21 cellular contexts compared by ENCODE assay signal in the genomic region with DNA sequence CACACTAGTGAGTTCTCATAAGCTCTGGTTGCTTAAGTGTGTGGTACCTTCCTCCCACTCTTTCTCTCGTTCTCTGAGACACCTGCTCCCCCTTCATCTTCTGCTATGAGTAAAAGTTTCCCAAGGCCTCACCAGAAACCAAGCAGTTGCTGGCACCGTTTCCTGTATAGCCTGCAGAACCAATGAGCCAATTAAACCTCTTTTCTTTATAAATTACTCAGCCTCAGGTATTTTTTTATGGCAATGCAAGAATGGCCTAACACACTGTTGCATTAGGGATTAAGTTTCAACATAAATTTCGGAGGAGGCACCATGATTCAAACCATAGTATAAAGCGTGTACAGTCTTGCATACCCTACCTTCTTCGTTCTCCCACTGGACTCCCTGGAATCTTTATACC.
DNase-seq lines count a peak whose midpoint lies in the region; ATAC-seq and TF ChIP-seq lines count a peak whose summit lies in the region.
"Had no signal": no experiment of that assay in that cellular context is flagged by ENCODE, and none has a peak within 500 bp of the region (broad histone marks: within the 10 kb centered on the region; RNA-seq: fewer than 3 reads in every experiment).

No MANE protein-coding gene starts in this region.

- POLR2A ChIA-PET in RWPE1 (lab: Yijun Ruan, JAX; ENCODE audit: low non-redundant PET), result no interaction called here

- peaks cover 5% of the 10 kb centered on the region for H3K9me3 ChIP-seq in mammary epithelial cell (replicated peaks; ENCODE audit: insufficient read depth, low read length)

- peak overlapping the region; percentile 17 for H3K4me2 ChIP-seq in mammary epithelial cell (ENCODE audit: insufficient read depth, low read depth, low read length)
- H3K4me2 ChIP-seq: KMS-11 had no signal

- H3K27ac ChIP-seq in RWPE1 (no peak overlapping the region), mammary epithelial cell (ENCODE audit: insufficient read depth, low read depth, low read length) (peak overlapping the region; percentile 72)
- H3K27ac ChIP-seq: KMS-11 had no signal

- CTCF ChIA-PET in RWPE1 (lab: Yijun Ruan, JAX), result interaction anchor here (0.8 kb wide), 1 partner anchor 15 kb away, joined by 3 read pairs; no protein-coding TSS in a partner anchor
- CTCF ChIA-PET in mammary epithelial cell (lab: Charles Lee; ENCODE audit: low non-redundant PET), result no interaction called here

- 23% methylated on average over 5 of the region's 5 CpGs for WGBS in mammary epithelial cell (ENCODE audit: low coverage, missing lambda C conversion rate)

- in situ Hi-C loops in mammary epithelial cell (cut with MboI; ENCODE audit: low sequenced_read_pairs in 2 of 2), result no loop called here

- TF ChIP-seq CTCF in RWPE1 (conservative IDR thresholded peaks at IDR 0.05; ENCODE audit: low read depth), result no peak
- TF ChIP-seq CTCF in mammary epithelial cell (conservative IDR thresholded peaks at IDR 0.05 in 1 of 2, IDR thresholded peaks at IDR 0.05 in 1 of 2; ENCODE audit: extremely low read depth in 1 of 2, insufficient read depth in 1 of 2, low read depth in 1 of 2, low read length in 2 of 2), result no peak

- H2AFZ ChIP-seq in mammary epithelial cell (ENCODE audit: low read depth, low read length), result peak overlapping the region; percentile 40

- peaks cover 10% of the 10 kb centered on the region for H3K4me1 ChIP-seq in mammary epithelial cell (ENCODE audit: insufficient read depth, low read length)

- ATAC-seq in left ventricle myocardium superior (no peak), GM18858 (IDR thresholded peaks at IDR 0.05; ENCODE audit: unreplicated experiment) (no peak)
- ATAC-seq: GM12878, HepG2, PC-3 had no signal

- no peaks in the 10 kb centered on the region for H3K27me3 ChIP-seq in mammary epithelial cell (ENCODE audit: insufficient read depth, low read length)

- intact Hi-C loops in mammary epithelial cell (cut with micrococcal nuclease), result no loop called here
- intact Hi-C loops in left ventricle myocardium superior (cut with micrococcal nuclease), result no loop called here

- no peaks in the 10 kb centered on the region for H3K36me3 ChIP-seq in mammary epithelial cell (ENCODE audit: insufficient read depth, low read length)

- dilution Hi-C loops in mammary epithelial cell (cut with HindIII; ENCODE audit: low sequenced_read_pairs), result no loop called here

- peak; percentile 21 for DNase-seq in activated T-cell treated with anti-CD3 and anti-CD28 coated beads for 48 hours (ENCODE audit: low read depth)
- no peak for DNase-seq in activated T-cell treated with anti-CD3 and anti-CD28 coated beads for 4 hours
- peak; percentile 34 for DNase-seq in RWPE1 (ENCODE audit: low spot score)
- DNase-seq in mammary epithelial cell, result peak; percentile 93
- DNase-seq in stimulated activated CD4-positive, alpha-beta T cell treated with anti-CD3 and anti-CD28 coated beads, Interleukin-4, amount 100 ng/mL, for 24 hours, result peak; percentile 8
- no peak for DNase-seq in left ventricle myocardium superior
- DNase-seq in NCI-H2227 treated with DMSO at 0.1 percent for 48 hours (lab: John Stamatoyannopoulos, UW), result no peak
- DNase-seq: AML-193; CD4-positive, CD25-positive, alpha-beta regulatory T cell; DMS53; H9; MM.1S; NCI-H1105; NCI-H1694 treated with DMSO at 0.1 percent for 48 hours; NCI-H446 treated with DMSO at 0.1 percent for 48 hours; NCI-H748 treated with DMSO at 0.1 percent for 48 hours; PC-3 had no signal

- H4K20me1 ChIP-seq in mammary epithelial cell (ENCODE audit: insufficient read depth, low read length), result no peaks in the 10 kb centered on the region

- no TSS peak for BruUV-seq in mammary epithelial cell (replicated peaks; lab: Mats Ljungman, UMichigan)

- no peaks in the 10 kb centered on the region for H3K79me2 ChIP-seq in mammary epithelial cell (ENCODE audit: insufficient read depth, low read length)

- no peak overlapping the region for H3K4me3 ChIP-seq in mammary epithelial cell (replicated peaks in 1 of 3; ENCODE audit: insufficient read depth in 1 of 3, low read depth in 2 of 3, low read length in 3 of 3)
- H3K4me3 ChIP-seq: GM12878 had no signal

- H3K9ac ChIP-seq in mammary epithelial cell (ENCODE audit: insufficient read depth, low read length), result no peak overlapping the region
- H3K9ac ChIP-seq: KMS-11 had no signal

Comparison
In these comparisons a context has a peak if more than half of its experiments do, and no peak if none do; other contexts are left out.
1. DNase-seq: peak in activated T-cell treated with anti-CD3 and anti-CD28 coated beads for 48 hours (single experiment), RWPE1 (single experiment), mammary epithelial cell (single experiment) and stimulated activated CD4-positive, alpha-beta T cell treated with anti-CD3 and anti-CD28 coated beads, Interleukin-4, amount 100 ng/mL, for 24 hours (single experiment); none in activated T-cell treated with anti-CD3 and anti-CD28 coated beads for 4 hours (single experiment), left ventricle myocardium superior (single experiment) and NCI-H2227 treated with DMSO at 0.1 percent for 48 hours (single experiment).